ENCODE assay signal across 1 cellular context in genomic region chr3:58322793-58323192, GRCh38.
A peak's percentile ranks its signal among the peaks of the same experiment; 100 is the strongest.
TF ChIP-seq lines count a peak whose summit lies in the region.

No MANE protein-coding gene starts in this region.

TF ChIP-seq in HepG2, 621 proteins besides CTCF, POLR2A, EP300 and RAD21:
- peak in 1 of 2 experiments; percentile 14; a peak in 1 of 4 replicates for TF ChIP-seq ATF4 (CRISPR knock-in tag; IDR thresholded peaks at IDR 0.05)
- TF ChIP-seq ZNF546 (CRISPR knock-in tag; conservative IDR thresholded peaks at IDR 0.05), result no peak
- TF ChIP-seq ZBTB43 (CRISPR knock-in tag; conservative IDR thresholded peaks at IDR 0.05), result no peak
- no peak for TF ChIP-seq THAP7 (CRISPR knock-in tag; IDR thresholded peaks at IDR 0.05)
- TF ChIP-seq CREBL2 (CRISPR knock-in tag; IDR thresholded peaks at IDR 0.05; ENCODE audit: borderline replicate concordance), result no peak
- peak; percentile 82 for TF ChIP-seq ZNF362 (CRISPR knock-in tag; IDR thresholded peaks at IDR 0.05; ENCODE audit: borderline replicate concordance)
- TF ChIP-seq ZNF615 (CRISPR knock-in tag; IDR thresholded peaks at IDR 0.05; ENCODE audit: borderline replicate concordance), result no peak
- peak; percentile 91 for TF ChIP-seq CEBPB (IDR thresholded peaks at IDR 0.05; ENCODE audit: borderline replicate concordance, low read depth, low read length)
- peak; percentile 52 for TF ChIP-seq RBM22 (optimal IDR thresholded peaks at IDR 0.05; ENCODE audit: low read length)
- TF ChIP-seq ZNF124 (CRISPR knock-in tag; IDR thresholded peaks at IDR 0.05), result no peak
- TF ChIP-seq CEBPG (CRISPR knock-in tag; IDR thresholded peaks at IDR 0.05), result peak; percentile 86
- no peak for TF ChIP-seq HOXA9 (CRISPR knock-in tag; IDR thresholded peaks at IDR 0.05; ENCODE audit: borderline replicate concordance)
- no peak for TF ChIP-seq SKI (IDR thresholded peaks at IDR 0.05; ENCODE audit: partially characterized antibody)
- no peak for TF ChIP-seq JARID2 (CRISPR knock-in tag; IDR thresholded peaks at IDR 0.05; ENCODE audit: insufficient replicate concordance)
- no peak for TF ChIP-seq TCF7L2 (IDR thresholded peaks at IDR 0.05; ENCODE audit: low read depth, low read length)
- TF ChIP-seq ZFP91 (CRISPR knock-in tag; IDR thresholded peaks at IDR 0.05; ENCODE audit: borderline replicate concordance), result no peak
- TF ChIP-seq ZNF430 (CRISPR knock-in tag; IDR thresholded peaks at IDR 0.05), result no peak
- TF ChIP-seq PAF1 (CRISPR knock-in tag; IDR thresholded peaks at IDR 0.05), result no peak
- no peak for TF ChIP-seq LCORL (IDR thresholded peaks at IDR 0.05)
- no peak for TF ChIP-seq LCORL (CRISPR knock-in tag; IDR thresholded peaks at IDR 0.05)
- no peak for TF ChIP-seq MIER3 (CRISPR knock-in tag; IDR thresholded peaks at IDR 0.05; ENCODE audit: borderline replicate concordance)
- 0 out of 2 replicates have a peak, but pooled peaks have one; percentile 28 for TF ChIP-seq ARID5B (CRISPR knock-in tag; IDR thresholded peaks at IDR 0.05)
- TF ChIP-seq PHB2 (IDR thresholded peaks at IDR 0.05; ENCODE audit: partially characterized antibody), result no peak
- peak; percentile 87; the same call in 1 of the 2 replicates for TF ChIP-seq ZNF460 (CRISPR knock-in tag; IDR thresholded peaks at IDR 0.05; ENCODE audit: borderline replicate concordance)
- TF ChIP-seq KDM1A (CRISPR knock-in tag; IDR thresholded peaks at IDR 0.05), result no peak
- peak; percentile 43; the same call in 1 of the 2 replicates for TF ChIP-seq GATAD2A (CRISPR knock-in tag; IDR thresholded peaks at IDR 0.05)
- TF ChIP-seq ZNF652 (CRISPR knock-in tag; IDR thresholded peaks at IDR 0.05; ENCODE audit: borderline replicate concordance, low read depth), result peak; percentile 68
- TF ChIP-seq ZFP41 (CRISPR knock-in tag; IDR thresholded peaks at IDR 0.05; ENCODE audit: borderline replicate concordance), result no peak
- TF ChIP-seq ZGPAT (CRISPR knock-in tag; IDR thresholded peaks at IDR 0.05), result no peak
- no peak for TF ChIP-seq ETV5 (CRISPR knock-in tag; IDR thresholded peaks at IDR 0.05; ENCODE audit: borderline replicate concordance)
- no peak for TF ChIP-seq CC2D1A (CRISPR knock-in tag; IDR thresholded peaks at IDR 0.05)
